Comparison of ENCODE assay signal across 18 cellular contexts in the genomic region with DNA sequence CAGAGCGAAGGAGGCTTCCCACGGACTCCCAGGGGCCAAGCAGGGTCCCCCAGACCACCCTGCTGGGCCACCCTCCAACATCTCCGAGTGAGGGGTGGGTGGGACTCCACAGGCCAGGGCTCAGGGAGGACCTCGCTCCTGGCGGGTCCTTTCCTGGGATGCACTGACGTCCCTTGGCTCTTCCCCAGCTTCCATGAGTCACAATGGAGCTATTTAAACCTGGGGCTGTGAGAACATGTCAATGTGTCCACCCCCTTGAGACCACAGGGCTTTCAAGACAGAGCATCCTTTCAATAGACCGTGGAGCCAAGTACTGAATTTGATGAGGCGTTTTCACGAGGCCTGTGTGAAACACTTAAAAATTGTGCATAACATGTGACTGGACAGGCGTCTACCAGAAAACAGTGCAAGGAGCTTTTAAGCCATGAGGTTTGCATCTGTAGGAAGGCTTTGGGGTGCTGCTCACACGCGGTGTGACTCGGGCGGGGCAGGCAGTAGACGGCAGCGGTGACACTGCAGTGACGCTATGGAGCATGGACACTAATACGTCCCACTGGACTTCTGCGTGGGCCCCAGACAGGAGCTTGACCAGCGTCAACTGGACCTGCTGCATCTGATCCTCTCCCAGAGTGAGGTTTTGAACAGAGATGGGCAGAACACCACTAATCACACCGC. TPM values are rescaled to one million over a fixed set of nuclear protein-coding genes. Genes with fewer than 3 reads are reported as not detected.
DNase-seq lines count a peak whose midpoint lies in the region; ATAC-seq and TF ChIP-seq lines count a peak whose summit lies in the region.
"Had no signal": no experiment of that assay in that cellular context is flagged by ENCODE, and none has a peak within 500 bp of the region (broad histone marks: within the 10 kb centered on the region; RNA-seq: fewer than 3 reads in every experiment).

No MANE protein-coding gene starts in this region.

- 88 to 94% (median 94%) methylated on average over 18 to 21 of the region's 21 CpGs for WGBS in spleen, 5 donors

- H3K9me3 ChIP-seq in spleen: no peaks in the 10 kb centered on the region
- H3K9me3 ChIP-seq in WERI-Rb-1 (ENCODE audit: severe bottlenecking): no peaks in the 10 kb centered on the region
- H3K9me3 ChIP-seq: SJCRH30 had no signal

- no peaks in the 10 kb centered on the region for H3K27me3 ChIP-seq in spleen (replicated peaks in 1 of 7)
- no peaks in the 10 kb centered on the region for H3K27me3 ChIP-seq in WERI-Rb-1 (ENCODE audit: insufficient read depth, low read depth, severe bottlenecking)

- ATAC-seq in left ventricle myocardium superior (peak; percentile 8), GM18502 (IDR thresholded peaks at IDR 0.05; ENCODE audit: poor library complexity, unreplicated experiment) (no peak)
- ATAC-seq: CD8-positive, alpha-beta T cell had no signal

- H3K36me3 ChIP-seq in spleen (peaks cover 0 to 58% (median 0%) of the 10 kb centered on the region in 6 donors), WERI-Rb-1 (no peaks in the 10 kb centered on the region)
- H3K36me3 ChIP-seq: SJCRH30 had no signal

- TF ChIP-seq CTCF in spleen (IDR thresholded peaks at IDR 0.05 in 8 of 11, conservative IDR thresholded peaks at IDR 0.05 in 3 of 11): no peak
- no peak for TF ChIP-seq CTCF in WERI-Rb-1 (IDR thresholded peaks at IDR 0.05; ENCODE audit: low read depth, low read length)

- H3K4me3 ChIP-seq in spleen (no peak overlapping the region), WERI-Rb-1 (ENCODE audit: low read depth, low read length) (no peak overlapping the region)
- H3K4me3 ChIP-seq: lung, SJCRH30 had no signal

- H3K27ac ChIP-seq in angular gyrus (ENCODE audit: low read depth, low read length) (peak overlapping the region; percentile 50), spleen (no peak overlapping the region), WERI-Rb-1 (no peak overlapping the region)
- H3K27ac ChIP-seq: SJCRH30 had no signal

- intact Hi-C loops in left ventricle myocardium superior (cut with micrococcal nuclease): no loop called here
- intact Hi-C loops in spleen (cut with DNase I; ENCODE audit: low total_unique reads): no loop called here

- no peak for TF ChIP-seq POLR2A in spleen (IDR thresholded peaks at IDR 0.05)

- peaks cover 0 to 21% (median 3%) of the 10 kb centered on the region in 6 donors for H3K4me1 ChIP-seq in spleen

- peak; percentile 92 for DNase-seq in HT1080 (ENCODE audit: low read depth)
- peak; percentile 37 for DNase-seq in left ventricle myocardium superior
- peak; percentile 55 for DNase-seq in spleen
- no peak for DNase-seq in NCI-H524 (lab: John Stamatoyannopoulos, UW)
- no peak for DNase-seq in WERI-Rb-1
- no peak for DNase-seq in medulla oblongata (ENCODE audit: extremely low spot score)
- DNase-seq: CD8-positive, alpha-beta T cell; GF-D8; GOT3; hippocampal formation; KBM-7; NCI-H1436 treated with DMSO at 0.1 percent for 48 hours; NCI-H82; small intestine had no signal

RNA-seq across cellular contexts. Expression of a gene that starts 24.1 kb away (rescaled TPM):
- total RNA-seq in HT1080 (2014; rRNA removed; shearing (Covaris generic)): 3.5 and 4.9 TPM in 2 replicates
- polyA plus RNA-seq in HT1080 (2015; cell fraction: cytosol; rRNA removed): 6.3 and 6.4 TPM in 2 replicates
- 22.6 and 23.1 TPM in 2 replicates for polyA plus RNA-seq in HT1080 (2015; cell fraction: nucleus; rRNA removed)
- total RNA-seq in left ventricle myocardium superior (4.9 TPM), spleen (10 to 100 TPM in 5 of 7 donors, 1 to 10 TPM in 2; 8.4 to 17.5 (median 10.9) TPM)
- 1 to 10 TPM; 1.2 to 3.4 (median 2.6) TPM for polyA plus RNA-seq in spleen

RNA-seq across cellular contexts. Expression of a gene that starts 29.4 kb away (rescaled TPM):
- 31.6 and 34.1 TPM in 2 replicates for total RNA-seq in HT1080 (2014; rRNA removed; shearing (Covaris generic))
- polyA plus RNA-seq in HT1080 (2015; cell fraction: cytosol; rRNA removed): 18.8 and 21.1 TPM in 2 replicates
- 24.7 and 26.5 TPM in 2 replicates for polyA plus RNA-seq in HT1080 (2015; cell fraction: nucleus; rRNA removed)
- total RNA-seq in left ventricle myocardium superior (18.5 TPM), spleen (100 to 1,000 TPM in 4 of 7 donors, 10 to 100 TPM in 3; 80.3 to 135 (median 109) TPM)
- 10 to 100 TPM; 23.2 to 51.5 (median 23.9) TPM for polyA plus RNA-seq in spleen

Comparison
In these comparisons a context has a peak if more than half of its experiments do, and no peak if none do; other contexts are left out.
1. DNase-seq: peak in HT1080 (single experiment), left ventricle myocardium superior (single experiment) and spleen (single experiment); none in NCI-H524 (0 of 2), WERI-Rb-1 (single experiment) and medulla oblongata (single experiment).